In genomic region chr2:126219081-126219480, GRCh38 we compare ENCODE assay signal across 28 cellular contexts.
"Had no signal": no experiment of that assay in that cellular context is flagged by ENCODE, and none has a peak within 500 bp of the region (broad histone marks: within the 10 kb centered on the region; RNA-seq: fewer than 3 reads in every experiment).

No MANE protein-coding gene starts in this region.

- FAIRE-seq: colon, endothelial cell of umbilical vein, frontal cortex had no signal

- H3K4me1 Mint-ChIP-seq: endodermal cell had no signal

- H3K27ac Mint-ChIP-seq: dendritic cell treated with granulocyte-macrophage colony-stimulating factor and Interleukin-4, amounts not matched to agents 40 ng/mL and 50 ng/mL, for 4 days; effector memory CD8-positive, alpha-beta T cell; endodermal cell had no signal

- DNase-seq: colonic mucosa; cortex of kidney; dermis blood vessel endothelial cell; dorsolateral prefrontal cortex; effector CD4-positive, alpha-beta T cell; effector CD8-positive, alpha-beta T cell; effector memory CD4-positive, alpha-beta T cell; effector memory CD8-positive, alpha-beta T cell; endodermal cell; erythroblast; esophagus squamous epithelium; foreskin fibroblast; foreskin keratinocyte; foreskin melanocyte; gastrocnemius medialis; glutamatergic neuron; head of caudate nucleus; heart left ventricle; heart right ventricle had no signal

- H3K4me3 Mint-ChIP-seq: dendritic cell treated with granulocyte-macrophage colony-stimulating factor and Interleukin-4, amounts not matched to agents 40 ng/mL and 50 ng/mL, for 4 days; effector memory CD8-positive, alpha-beta T cell; endodermal cell had no signal

- H3K36me3 ChIP-seq: colonic mucosa, esophagus muscularis mucosa, esophagus squamous epithelium, gastrocnemius medialis, gastroesophageal sphincter, heart left ventricle, heart right ventricle had no signal

- H3K9me3 Mint-ChIP-seq: dendritic cell treated with granulocyte-macrophage colony-stimulating factor and Interleukin-4, amounts not matched to agents 40 ng/mL and 50 ng/mL, for 4 days had no signal

- H3K27me3 ChIP-seq: colonic mucosa, dorsolateral prefrontal cortex, esophagus muscularis mucosa, esophagus squamous epithelium, foreskin keratinocyte, gastrocnemius medialis, gastroesophageal sphincter had no signal

- H3K27ac ChIP-seq: colonic mucosa, coronary artery, dorsolateral prefrontal cortex, epithelial cell of prostate, esophagus muscularis mucosa, esophagus squamous epithelium, foreskin keratinocyte, gastrocnemius medialis, gastroesophageal sphincter, heart left ventricle, heart right ventricle had no signal

- ATAC-seq: effector memory CD8-positive, alpha-beta T cell; esophagus mucosa; foreskin keratinocyte; gastrocnemius medialis; gastroesophageal sphincter; heart left ventricle; heart right ventricle had no signal

- H3K4me3 ChIP-seq: colonic mucosa, coronary artery, dorsolateral prefrontal cortex, esophagus muscularis mucosa, esophagus squamous epithelium, gastrocnemius medialis, gastroesophageal sphincter, heart left ventricle, heart right ventricle had no signal

- H3K4me1 ChIP-seq: colonic mucosa, esophagus muscularis mucosa, esophagus squamous epithelium, foreskin keratinocyte, gastrocnemius medialis, gastroesophageal sphincter, heart left ventricle, heart right ventricle had no signal

- H3K9me3 ChIP-seq: colonic mucosa, esophagus muscularis mucosa, esophagus squamous epithelium, gastrocnemius medialis, gastroesophageal sphincter, heart left ventricle, heart right ventricle had no signal
